In genomic region chr1:212595229-212595628, GRCh38 we compare ENCODE assay signal across 11 cellular contexts. TPM values are rescaled to one million over a fixed set of nuclear protein-coding genes. Genes with fewer than 3 reads are reported as not detected.
A peak's percentile ranks its signal among the peaks of the same experiment; 100 is the strongest.
DNase-seq lines count a peak whose midpoint lies in the region; ATAC-seq, FAIRE-seq and TF ChIP-seq lines count a peak whose summit lies in the region.
"Had no signal": no experiment of that assay in that cellular context is flagged by ENCODE, and none has a peak within 500 bp of the region (broad histone marks: within the 10 kb centered on the region; RNA-seq: fewer than 3 reads in every experiment).

No MANE protein-coding gene starts in this region.

- POLR2A ChIA-PET in H1 (lab: Charles Lee; ENCODE audit: partially characterized antibody), result interaction anchor here (2.4 to 7.7 kb wide), 2 partner anchors 10 to 13 kb away, joined by 12 to 88 read pairs; partner anchors contain the start of gene ATF3

- H4K5ac ChIP-seq in H1 (ENCODE audit: insufficient read length, low read depth, low read length), result no peak overlapping the region

- TF ChIP-seq POLR2A in H1 (IDR thresholded peaks at IDR 0.05; ENCODE audit: control extremely low read depth in 1 of 2, low read depth in 2 of 2, low read length in 2 of 2), result no peak

- H3K4me3 ChIP-seq in SJCRH30 (no peak overlapping the region), H1 (ENCODE audit: extremely low read depth in 1 of 4, insufficient read depth in 2 of 4, low read depth in 3 of 4, low read length in 4 of 4) (no peak overlapping the region)
- H3K4me3 ChIP-seq: tibial nerve had no signal

- no peak overlapping the region for H2BK15ac ChIP-seq in H1 (ENCODE audit: low read length)

- H4K8ac ChIP-seq in H1 (ENCODE audit: extremely low read depth, insufficient read depth, low read length), result no peak overlapping the region

- no peak overlapping the region for H2BK120ac ChIP-seq in H1 (replicated peaks; ENCODE audit: low read depth, low read length)

- peak; percentile 40 for DNase-seq in activated CD8-positive, alpha-beta memory T cell treated with anti-CD3 and anti-CD28 coated beads, Interleukin-2, amount 10 ng/mL, durations not matched to agents 7 days and 5 days
- no peak for DNase-seq in activated CD8-positive, alpha-beta memory T cell treated with anti-CD3 and anti-CD28 coated beads, Interleukin-2, amount 50 U/mL, for 4 hours
- DNase-seq in SJCRH30, result no peak
- no peak for DNase-seq in H1 (ENCODE audit: low read depth in 1 of 2, low spot score in 2 of 2)
- no peak for DNase-seq in stimulated activated effector memory CD8-positive, alpha-beta T cell treated with anti-CD3 and anti-CD28 coated beads, Interleukin-12 subunit alpha, Interleukin-12 subunit beta, amount 100 ng/mL, for 72 hours (ENCODE audit: low spot score in 2 of 2)
- no peak for DNase-seq in ureter (ENCODE audit: low spot score)
- no peak for DNase-seq in HK-2 (ENCODE audit: unreplicated experiment)
- DNase-seq: KG1, NCI-H2171 had no signal

- no peak overlapping the region for H3K4me3 Mint-ChIP-seq in activated CD8-positive, alpha-beta memory T cell treated with anti-CD3 and anti-CD28 coated beads, Interleukin-2, amount 10 ng/mL, durations not matched to agents 7 days and 5 days
- peak overlapping the region; percentile 44 for H3K4me3 Mint-ChIP-seq in stimulated activated effector memory CD8-positive, alpha-beta T cell treated with anti-CD3 and anti-CD28 coated beads, Interleukin-12 subunit alpha, Interleukin-12 subunit beta, amount 100 ng/mL, for 72 hours

- no peaks in the 10 kb centered on the region for H3K23me2 ChIP-seq in H1 (ENCODE audit: low read depth, low read length)

- no peak overlapping the region for H4K91ac ChIP-seq in H1 (replicated peaks; ENCODE audit: insufficient read length, low read length)

- H3K9me3 ChIP-seq in SJCRH30 (replicated peaks), result no peaks in the 10 kb centered on the region
- no peaks in the 10 kb centered on the region for H3K9me3 ChIP-seq in H1 (ENCODE audit: insufficient read depth in 2 of 2, low read depth in 1 of 2, low read length in 1 of 2)
- H3K9me3 ChIP-seq: tibial nerve had no signal

- H3K27me3 ChIP-seq in SJCRH30 (no peaks in the 10 kb centered on the region), H1 (replicated peaks in 1 of 4; ENCODE audit: control insufficient read depth in 3 of 4, extremely low read depth in 1 of 4, insufficient read depth in 3 of 4, low read length in 3 of 4) (no peaks in the 10 kb centered on the region; a peak in 1 of 7 replicates)
- H3K27me3 ChIP-seq: tibial nerve had no signal

- peaks cover 26% of the 10 kb centered on the region for H3K4me1 Mint-ChIP-seq in activated CD8-positive, alpha-beta memory T cell treated with anti-CD3 and anti-CD28 coated beads, Interleukin-2, amount 10 ng/mL, durations not matched to agents 7 days and 5 days
- peaks cover 28% of the 10 kb centered on the region for H3K4me1 Mint-ChIP-seq in stimulated activated effector memory CD8-positive, alpha-beta T cell treated with anti-CD3 and anti-CD28 coated beads, Interleukin-12 subunit alpha, Interleukin-12 subunit beta, amount 100 ng/mL, for 72 hours

- no peak for TF ChIP-seq RAD21 in H1 (IDR thresholded peaks at IDR 0.05 in 1 of 2, conservative IDR thresholded peaks at IDR 0.05 in 1 of 2; ENCODE audit: low read depth in 2 of 2, low read length in 2 of 2)

- no peak overlapping the region for H3K4ac ChIP-seq in H1 (replicated peaks; ENCODE audit: insufficient read length, low read depth, low read length)

- no peak for ATAC-seq in activated CD8-positive, alpha-beta memory T cell treated with anti-CD3 and anti-CD28 coated beads, Interleukin-2, amount 10 ng/mL, durations not matched to agents 7 days and 5 days
- ATAC-seq in stimulated activated effector memory CD8-positive, alpha-beta T cell treated with anti-CD3 and anti-CD28 coated beads, Interleukin-12 subunit alpha, Interleukin-12 subunit beta, amount 100 ng/mL, for 72 hours, result no peak
- no peak for ATAC-seq in GM18861 (IDR thresholded peaks at IDR 0.05; ENCODE audit: unreplicated experiment)

- CTCF ChIA-PET in activated CD8-positive, alpha-beta memory T cell treated with anti-CD3 and anti-CD28 coated beads, Interleukin-2, amount 10 ng/mL, durations not matched to agents 7 days and 5 days (lab: Charles Lee), result interaction anchor here (1.5 to 2.3 kb wide), 3 partner anchors 25 to 118 kb away, joined by 4 to 7 read pairs (median 5); no protein-coding TSS in a partner anchor
- CTCF ChIA-PET in H1 (lab: Charles Lee; ENCODE audit: partially characterized antibody), result interaction anchor here (0.7 to 2.3 kb wide), 13 partner anchors 9 to 139 kb away, joined by 3 to 17 read pairs (median 4); partner anchors contain the start of gene ATF3

- 0 out of 2 replicates have a peak overlapping the region, but pooled peaks have one; percentile 2 for H2BK12ac ChIP-seq in H1 (ENCODE audit: low read depth, low read length)

- FAIRE-seq in H1 (lab: Jason Lieb, UNC), result no peak

- H3K4me2 ChIP-seq in H1 (ENCODE audit: insufficient read depth in 1 of 2, low read depth in 2 of 2, low read length in 2 of 2), result no peak overlapping the region

- no peak overlapping the region for H2AFZ ChIP-seq in H1 (ENCODE audit: low read length)

- no peak overlapping the region for H3K23ac ChIP-seq in H1 (ENCODE audit: insufficient read length)

- peaks cover 19% of the 10 kb centered on the region for H3K27me3 Mint-ChIP-seq in activated CD8-positive, alpha-beta memory T cell treated with anti-CD3 and anti-CD28 coated beads, Interleukin-2, amount 10 ng/mL, durations not matched to agents 7 days and 5 days

- H3K79me2 ChIP-seq in H1 (ENCODE audit: control insufficient read depth in 1 of 2, insufficient read depth in 2 of 2, low read length in 2 of 2), result no peaks in the 10 kb centered on the region

- no peak overlapping the region for H2BK5ac ChIP-seq in H1 (ENCODE audit: low read depth, low read length)

- 90% methylated on average over 8 of the region's 8 CpGs; no CpG with 5 or more reads in 1 of the 2 experiments for WGBS in H1 (ENCODE audit: extremely low coverage in 1 of 2, insufficient coverage in 1 of 2, insufficient read length in 1 of 2, insufficient replicate concordance in 2 of 2, low coverage in 1 of 2, low lambda C conversion rate in 2 of 2, missing lambda C conversion rate in 1 of 2), 2 experiments

- no peak overlapping the region for H3K18ac ChIP-seq in H1 (ENCODE audit: extremely low read depth, low read length)

- no peak overlapping the region for H2BK20ac ChIP-seq in H1 (ENCODE audit: low read length)

- H3K9me3 Mint-ChIP-seq in activated CD8-positive, alpha-beta memory T cell treated with anti-CD3 and anti-CD28 coated beads, Interleukin-2, amount 10 ng/mL, durations not matched to agents 7 days and 5 days (ENCODE audit: low read depth), result no peaks in the 10 kb centered on the region
- no peaks in the 10 kb centered on the region for H3K9me3 Mint-ChIP-seq in stimulated activated effector memory CD8-positive, alpha-beta T cell treated with anti-CD3 and anti-CD28 coated beads, Interleukin-12 subunit alpha, Interleukin-12 subunit beta, amount 100 ng/mL, for 72 hours

- no peak overlapping the region for H3K56ac ChIP-seq in H1 (replicated peaks; ENCODE audit: insufficient read length, low read depth, low read length)

- H3K27ac ChIP-seq in SJCRH30, result peak overlapping the region; percentile 78
- H3K27ac ChIP-seq in H1 (ENCODE audit: low read depth, low read length), result no peak overlapping the region
- H3K27ac ChIP-seq: tibial nerve had no signal

- peak overlapping the region; percentile 99 for H3K27ac Mint-ChIP-seq in activated CD8-positive, alpha-beta memory T cell treated with anti-CD3 and anti-CD28 coated beads, Interleukin-2, amount 10 ng/mL, durations not matched to agents 7 days and 5 days
- H3K27ac Mint-ChIP-seq in stimulated activated effector memory CD8-positive, alpha-beta T cell treated with anti-CD3 and anti-CD28 coated beads, Interleukin-12 subunit alpha, Interleukin-12 subunit beta, amount 100 ng/mL, for 72 hours, result peak overlapping the region; percentile 97

- peaks cover 9% of the 10 kb centered on the region for H3K36me3 Mint-ChIP-seq in activated CD8-positive, alpha-beta memory T cell treated with anti-CD3 and anti-CD28 coated beads, Interleukin-2, amount 10 ng/mL, durations not matched to agents 7 days and 5 days
- H3K36me3 Mint-ChIP-seq in stimulated activated effector memory CD8-positive, alpha-beta T cell treated with anti-CD3 and anti-CD28 coated beads, Interleukin-12 subunit alpha, Interleukin-12 subunit beta, amount 100 ng/mL, for 72 hours, result no peaks in the 10 kb centered on the region

- H3K14ac ChIP-seq in H1 (ENCODE audit: insufficient read length), result no peak overlapping the region

- H3K36me3 ChIP-seq in SJCRH30 (no peaks in the 10 kb centered on the region), H1 (ENCODE audit: control insufficient read depth in 2 of 4, insufficient read depth in 4 of 4, low read length in 3 of 4) (no peaks in the 10 kb centered on the region)
- H3K36me3 ChIP-seq: tibial nerve had no signal

- no peak overlapping the region for H2AK5ac ChIP-seq in H1 (ENCODE audit: low read depth, low read length)

- no peak for TF ChIP-seq CTCF in H1 (IDR thresholded peaks at IDR 0.05; ENCODE audit: control extremely low read depth in 1 of 3, insufficient read depth in 1 of 3, low read depth in 1 of 3, low read length in 3 of 3)

- peaks cover 38% of the 10 kb centered on the region for H3K4me1 ChIP-seq in SJCRH30
- H3K4me1 ChIP-seq in H1 (replicated peaks in 1 of 4; ENCODE audit: control insufficient read depth in 3 of 4, insufficient read depth in 4 of 4, low read length in 3 of 4), result peaks cover 0 to 13% (median 3%) of the 10 kb centered on the region in 4 experiments; a peak in 6 of 7 replicates

- H3K79me1 ChIP-seq in H1 (ENCODE audit: low read depth, low read length), result no peaks in the 10 kb centered on the region

- no peak for TF ChIP-seq EP300 in H1 (IDR thresholded peaks at IDR 0.05; ENCODE audit: borderline replicate concordance in 1 of 2, low read depth in 2 of 2, low read length in 2 of 2)

- H3K9ac ChIP-seq in H1 (replicated peaks in 1 of 4; ENCODE audit: extremely low read depth in 1 of 4, low read depth in 3 of 4, low read length in 3 of 4), result no peak overlapping the region

- H4K20me1 ChIP-seq in H1 (replicated peaks in 1 of 2; ENCODE audit: control insufficient read depth in 1 of 2, insufficient read depth in 2 of 2, low read length in 2 of 2), result no peaks in the 10 kb centered on the region

RNA-seq across cellular contexts. Expression of gene ATF3, which starts 13.3 kb away (rescaled TPM):
- total RNA-seq in activated CD8-positive, alpha-beta memory T cell treated with anti-CD3 and anti-CD28 coated beads, Interleukin-2, amount 10 ng/mL, durations not matched to agents 7 days and 5 days, result 10 to 100 TPM; 21.3 to 36.5 TPM
- total RNA-seq in SJCRH30 (2014; rRNA removed; shearing (Covaris generic)), result 30.6 and 33.8 TPM in 2 replicates
- total RNA-seq in H1 (2021; fragmentation: NEBNext Ultra II Directional; extraction: Animal tissue kit (Norgen Biotek cat#: 25700)), result 21.5 and 27.7 TPM in 2 replicates
- 12.2 and 13.5 TPM in 2 replicates for polyA plus RNA-seq in H1 (2011; rRNA removed)
- polyA plus RNA-seq in H1 (2011; cell fraction: cytosol; rRNA removed), result 17.1 TPM
- polyA plus RNA-seq in H1 (2011; cell fraction: nucleus; rRNA removed), result 18.7 TPM
- 18.2 to 33.8 TPM (median 21.4 TPM) in 4 replicates for polyA plus RNA-seq in H1 (2012, experiment 1 of 2)
- 16.1 TPM for polyA plus RNA-seq in H1 (2012, experiment 2 of 2)
- polyA plus RNA-seq in H1 (2013, experiment 1 of 2), result 9.1 TPM
- 9.4 TPM for polyA plus RNA-seq in H1 (2013, experiment 2 of 2)
- polyA minus RNA-seq in H1 (2011; rRNA and poly(A)+ RNA removed), result 13.6 and 21.4 TPM in 2 replicates
- 15.9 TPM for polyA minus RNA-seq in H1 (2011; cell fraction: cytosol; rRNA and poly(A)+ RNA removed)
- polyA minus RNA-seq in H1 (2011; cell fraction: nucleus; rRNA and poly(A)+ RNA removed), result 37.1 TPM
- total RNA-seq in ureter, result 10.6 TPM
